14 cellular contexts compared by ENCODE assay signal in the genomic region with DNA sequence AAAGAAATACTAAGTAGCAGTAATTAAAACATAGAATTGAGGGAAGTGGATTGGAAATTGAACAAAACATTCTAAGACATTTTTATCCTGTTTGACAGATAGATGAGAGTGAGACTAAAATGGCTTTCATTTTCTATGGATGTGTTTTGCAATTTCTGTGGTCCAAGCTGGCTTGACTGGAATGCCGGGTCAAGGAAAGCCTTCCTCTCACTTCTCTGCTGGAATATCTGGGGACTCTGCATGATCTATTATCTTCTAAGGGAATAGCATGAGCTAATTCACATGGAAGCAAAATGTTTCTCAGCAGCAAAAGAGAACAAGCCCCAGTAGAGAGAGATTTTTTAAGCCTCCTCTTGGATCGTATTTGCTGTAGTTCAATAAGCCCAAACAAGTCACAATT.
DNase-seq lines count a peak whose midpoint lies in the region; ATAC-seq, FAIRE-seq and TF ChIP-seq lines count a peak whose summit lies in the region.
"Had no signal": no experiment of that assay in that cellular context is flagged by ENCODE, and none has a peak within 500 bp of the region (broad histone marks: within the 10 kb centered on the region; RNA-seq: fewer than 3 reads in every experiment).

No MANE protein-coding gene starts in this region.

- H3K36me3 Mint-ChIP-seq in astrocyte (ENCODE audit: low read depth, unreplicated experiment) (no peaks in the 10 kb centered on the region), T-helper 17 cell (ENCODE audit: low read depth) (no peaks in the 10 kb centered on the region)

- DNase-seq in MG63 (no peak), astrocyte (ENCODE audit: low read depth) (peak; percentile 2), mesenchymal stem cell (peak; percentile 79), D721Med (ENCODE audit: insufficient read length, low spot score) (no peak), T-helper 17 cell (no peak), kidney tubule cell (ENCODE audit: low spot score) (no peak), coronary artery (ENCODE audit: low spot score) (no peak)
- DNase-seq: DMS153, NCI-H1105 treated with DMSO at 0.1 percent for 48 hours, NCI-H187 treated with DMSO at 0.1 percent for 48 hours, SIG-M5 had no signal

- no peaks in the 10 kb centered on the region for H3K4me1 ChIP-seq in astrocyte (ENCODE audit: insufficient read depth, low read length)
- no peaks in the 10 kb centered on the region for H3K4me1 ChIP-seq in mesenchymal stem cell (ENCODE audit: control insufficient read depth, insufficient read depth, low read depth, low read length)
- H3K4me1 ChIP-seq: BLaER1 treated with 17β-estradiol and CSF1 and Interleukin-3, amounts not matched to agents 10 nM and 100 nM had no signal

- H3K27ac Mint-ChIP-seq in astrocyte (ENCODE audit: unreplicated experiment): peak overlapping the region; percentile 84
- no peak overlapping the region for H3K27ac Mint-ChIP-seq in T-helper 17 cell

- H3K27ac ChIP-seq in astrocyte (ENCODE audit: low read depth, low read length) (no peak overlapping the region), mesenchymal stem cell (ENCODE audit: low read length, poor library complexity, severe bottlenecking) (peak overlapping the region; percentile 86), coronary artery (no peak overlapping the region)
- H3K27ac ChIP-seq: BLaER1 treated with 17β-estradiol and CSF1 and Interleukin-3, amounts not matched to agents 10 nM and 100 nM had no signal

- TF ChIP-seq CTCF in astrocyte (IDR thresholded peaks at IDR 0.05; ENCODE audit: insufficient read depth, low read depth, low read length) (no peak), D721Med (IDR thresholded peaks at IDR 0.05; ENCODE audit: insufficient read depth, missing control alignments) (no peak), coronary artery (IDR thresholded peaks at IDR 0.05) (no peak)

- H3K4me2 ChIP-seq in astrocyte (ENCODE audit: low read length) (no peak overlapping the region), mesenchymal stem cell (ENCODE audit: low read length, poor library complexity, severe bottlenecking) (no peak overlapping the region)
- H3K4me2 ChIP-seq: BLaER1 treated with 17β-estradiol and CSF1 and Interleukin-3, amounts not matched to agents 10 nM and 100 nM had no signal

- H3K4me3 Mint-ChIP-seq in astrocyte (ENCODE audit: unreplicated experiment) (no peak overlapping the region), T-helper 17 cell (no peak overlapping the region)

- H2AK5ac ChIP-seq in mesenchymal stem cell (ENCODE audit: low read length, severe bottlenecking): no peak overlapping the region

- H3K14ac ChIP-seq in mesenchymal stem cell (ENCODE audit: low read length in 2 of 2): no peak overlapping the region

- 86% methylated on average over 2 of the region's 2 CpGs for WGBS in mesenchymal stem cell

- no peak overlapping the region for H3K18ac ChIP-seq in mesenchymal stem cell (ENCODE audit: low read depth in 1 of 2, low read length in 2 of 2)

- no peak overlapping the region for H3K23ac ChIP-seq in mesenchymal stem cell (ENCODE audit: low read length in 2 of 2)

- H2BK5ac ChIP-seq in mesenchymal stem cell (ENCODE audit: low read depth, low read length, poor library complexity, severe bottlenecking): no peak overlapping the region

- no peak for ATAC-seq in T-helper 17 cell

- no peaks in the 10 kb centered on the region for H3K79me1 ChIP-seq in mesenchymal stem cell (replicated peaks; ENCODE audit: low read length, poor library complexity, severe bottlenecking)

- no peaks in the 10 kb centered on the region for H3K9me3 ChIP-seq in MG63
- no peaks in the 10 kb centered on the region for H3K9me3 ChIP-seq in astrocyte (ENCODE audit: insufficient read depth, low read depth, low read length)
- no peaks in the 10 kb centered on the region for H3K9me3 ChIP-seq in mesenchymal stem cell (ENCODE audit: control insufficient read depth, low read length)
- no peaks in the 10 kb centered on the region for H3K9me3 ChIP-seq in T-helper 17 cell (ENCODE audit: control insufficient read depth, low read length, poor library complexity, severe bottlenecking)
- H3K9me3 ChIP-seq: BLaER1 treated with 17β-estradiol and CSF1 and Interleukin-3, amounts not matched to agents 10 nM and 100 nM had no signal

- H2BK12ac ChIP-seq in mesenchymal stem cell (ENCODE audit: low read length in 2 of 2): no peak overlapping the region

- H3K9me3 Mint-ChIP-seq in astrocyte (ENCODE audit: unreplicated experiment): no peaks in the 10 kb centered on the region

- H4K8ac ChIP-seq in mesenchymal stem cell (ENCODE audit: low read length): no peak overlapping the region

- no peaks in the 10 kb centered on the region for H3K27me3 ChIP-seq in MG63
- no peaks in the 10 kb centered on the region for H3K27me3 ChIP-seq in astrocyte (ENCODE audit: insufficient read depth, low read length)
- no peaks in the 10 kb centered on the region for H3K27me3 ChIP-seq in mesenchymal stem cell (ENCODE audit: control insufficient read depth in 1 of 2, insufficient read depth in 1 of 2, low read length in 2 of 2)
- H3K27me3 ChIP-seq: BLaER1 treated with 17β-estradiol and CSF1 and Interleukin-3, amounts not matched to agents 10 nM and 100 nM had no signal

- H4K91ac ChIP-seq in mesenchymal stem cell (ENCODE audit: low read length): no peak overlapping the region

- no peaks in the 10 kb centered on the region for H4K20me1 ChIP-seq in astrocyte (ENCODE audit: insufficient read depth, low read length)
- H4K20me1 ChIP-seq: BLaER1 treated with 17β-estradiol and CSF1 and Interleukin-3, amounts not matched to agents 10 nM and 100 nM had no signal

- H3K27me3 Mint-ChIP-seq in astrocyte (ENCODE audit: low read depth, unreplicated experiment) (no peaks in the 10 kb centered on the region), T-helper 17 cell (no peaks in the 10 kb centered on the region)

- no peak overlapping the region for H3K9ac ChIP-seq in astrocyte (ENCODE audit: low read length)
- H3K9ac ChIP-seq in mesenchymal stem cell (ENCODE audit: low read length): no peak overlapping the region
- H3K9ac ChIP-seq: BLaER1 treated with 17β-estradiol and CSF1 and Interleukin-3, amounts not matched to agents 10 nM and 100 nM had no signal

- H3K4me1 Mint-ChIP-seq in astrocyte (ENCODE audit: low read depth, unreplicated experiment) (peaks cover 4% of the 10 kb centered on the region), T-helper 17 cell (no peaks in the 10 kb centered on the region)

- H3K36me3 ChIP-seq in MG63: no peaks in the 10 kb centered on the region
- H3K36me3 ChIP-seq in astrocyte (ENCODE audit: insufficient read depth, low read length): no peaks in the 10 kb centered on the region
- H3K36me3 ChIP-seq in mesenchymal stem cell (ENCODE audit: control insufficient read depth in 1 of 2, insufficient read depth in 2 of 2, low read depth in 1 of 2, low read length in 2 of 2): no peaks in the 10 kb centered on the region
- H3K36me3 ChIP-seq: BLaER1 treated with 17β-estradiol and CSF1 and Interleukin-3, amounts not matched to agents 10 nM and 100 nM had no signal

- H2BK15ac ChIP-seq in mesenchymal stem cell (ENCODE audit: low read depth, poor library complexity, severe bottlenecking): no peak overlapping the region

- H3K4me3 ChIP-seq in MG63: peak overlapping the region; percentile 1; the same call in 1 of the 2 replicates
- no peak overlapping the region for H3K4me3 ChIP-seq in astrocyte (ENCODE audit: insufficient read depth, low read depth, low read length)
- no peak overlapping the region for H3K4me3 ChIP-seq in mesenchymal stem cell (ENCODE audit: insufficient read depth in 1 of 2, low read depth in 1 of 2, low read length in 2 of 2)
- H3K4me3 ChIP-seq in coronary artery: no peak overlapping the region
- H3K4me3 ChIP-seq: BLaER1 treated with 17β-estradiol and CSF1 and Interleukin-3, amounts not matched to agents 10 nM and 100 nM had no signal

- no peak overlapping the region for H2BK120ac ChIP-seq in mesenchymal stem cell (ENCODE audit: low read depth, low read length)

- H2AFZ ChIP-seq in astrocyte (ENCODE audit: low read depth, low read length) (no peak overlapping the region), mesenchymal stem cell (ENCODE audit: low read depth, low read length) (no peak overlapping the region)

- no peaks in the 10 kb centered on the region for H3K79me2 ChIP-seq in astrocyte (ENCODE audit: insufficient read depth, low read length)

- no peak overlapping the region for H3K4ac ChIP-seq in mesenchymal stem cell (ENCODE audit: low read depth in 1 of 2, low read length in 2 of 2)

- FAIRE-seq in astrocyte (lab: Jason Lieb, UNC): no peak
- no peak for FAIRE-seq in D721Med (lab: Jason Lieb, UNC)
- FAIRE-seq: GM18507, HTR-8/SVneo had no signal

Comparison
In these comparisons a context has a peak if more than half of its experiments do, and no peak if none do; other contexts are left out.
1. DNase-seq: peak in astrocyte (single experiment) and mesenchymal stem cell (single experiment); none in MG63 (single experiment), D721Med (single experiment), T-helper 17 cell (0 of 3), kidney tubule cell (single experiment) and coronary artery (single experiment).